8 cellular contexts compared by ENCODE assay signal in genomic region chr3:23865595-23866396, GRCh38. TPM values are rescaled to one million over a fixed set of nuclear protein-coding genes. Genes with fewer than 3 reads are reported as not detected.
DNase-seq lines count a peak whose midpoint lies in the region; ATAC-seq and TF ChIP-seq lines count a peak whose summit lies in the region.

No MANE protein-coding gene starts in this region.

- TF ChIP-seq CTCF in Caco-2 (IDR thresholded peaks at IDR 0.05; ENCODE audit: insufficient read depth in 1 of 2, low read depth in 1 of 2, low read length in 1 of 2, severe bottlenecking in 1 of 2, unreplicated experiment in 1 of 2) (no peak), cardiac fibroblast (IDR thresholded peaks at IDR 0.05; ENCODE audit: low read depth, low read length) (no peak)

- H3K36me3 ChIP-seq in Caco-2 (ENCODE audit: control insufficient read depth, insufficient read depth, low read length) = no peaks in the 10 kb centered on the region
- H3K36me3 ChIP-seq in mesodermal cell (ENCODE audit: control insufficient read depth, insufficient read depth, low read length) = peaks cover 26% of the 10 kb centered on the region

- H3K9me3 ChIP-seq in Caco-2 (no peaks in the 10 kb centered on the region), mesodermal cell (ENCODE audit: control insufficient read depth, low read length) (no peaks in the 10 kb centered on the region)

- H3K4me3 ChIP-seq in Caco-2 (ENCODE audit: low read depth, low read length) (no peak overlapping the region), cardiac fibroblast (replicated peaks in 1 of 2; ENCODE audit: low read depth in 2 of 2, low read length in 2 of 2) (no peak overlapping the region), mesodermal cell (ENCODE audit: extremely low read depth, insufficient read depth, low read length, poor library complexity, severe bottlenecking) (no peak overlapping the region)

- no peaks in the 10 kb centered on the region for H3K27me3 Mint-ChIP-seq in Caco-2 (ENCODE audit: insufficient read depth, unreplicated experiment)
- no peaks in the 10 kb centered on the region for H3K27me3 Mint-ChIP-seq in activated CD4-positive, alpha-beta T cell treated with anti-CD3 and anti-CD28 coated beads, Interleukin-2, amount 10 ng/mL, durations not matched to agents 24 days and 14 days

- H3K4me3 Mint-ChIP-seq in Caco-2 (ENCODE audit: unreplicated experiment) = no peak overlapping the region
- no peak overlapping the region for H3K4me3 Mint-ChIP-seq in activated CD4-positive, alpha-beta T cell treated with anti-CD3 and anti-CD28 coated beads, Interleukin-2, amount 10 ng/mL, durations not matched to agents 24 days and 14 days

- CTCF ChIA-PET in Caco-2 (lab: Charles Lee) = interaction anchor here (0.6 to 1.3 kb wide), 2 partner anchors 23 to 37 kb away, joined by 4 to 6 read pairs; no protein-coding TSS in a partner anchor

- H3K27ac ChIP-seq in mesodermal cell (ENCODE audit: low read depth, low read length, severe bottlenecking) = peak overlapping the region; percentile 83

- POLR2A ChIA-PET in Caco-2 (lab: Charles Lee) = interaction anchor here (1.3 kb wide), 1 partner anchor 51 kb away, joined by 6 read pairs; the partner anchor contains the start of genes NKIRAS1 and RPL15

- peaks cover 15% of the 10 kb centered on the region for H3K4me1 Mint-ChIP-seq in Caco-2 (ENCODE audit: low read depth, unreplicated experiment)
- peaks cover 10% of the 10 kb centered on the region for H3K4me1 Mint-ChIP-seq in activated CD4-positive, alpha-beta T cell treated with anti-CD3 and anti-CD28 coated beads, Interleukin-2, amount 10 ng/mL, durations not matched to agents 24 days and 14 days

- H3K27ac Mint-ChIP-seq in Caco-2 (ENCODE audit: unreplicated experiment) = no peak overlapping the region
- no peak overlapping the region for H3K27ac Mint-ChIP-seq in activated CD4-positive, alpha-beta T cell treated with anti-CD3 and anti-CD28 coated beads, Interleukin-2, amount 10 ng/mL, durations not matched to agents 24 days and 14 days

- intact Hi-C loops in Caco-2 (cut with micrococcal nuclease; ENCODE audit: unreplicated experiment) = no loop called here
- intact Hi-C loops in activated CD4-positive, alpha-beta T cell treated with anti-CD3 and anti-CD28 coated beads, Interleukin-2, amount 10 ng/mL, durations not matched to agents 24 days and 14 days (cut with micrococcal nuclease) = no loop called here

- 61 to 79% methylated on average over 4 to 5 of the region's 6 CpGs for WGBS in mesodermal cell (ENCODE audit: insufficient coverage in 2 of 2), 2 experiments

- DNase-seq in Caco-2 (peak; percentile 30 to 58), cardiac fibroblast (ENCODE audit: low read depth in 2 of 2) (peak; percentile 39 to 71), NCI-H226 (no peak)
- DNase-seq in stimulated activated CD4-positive, alpha-beta T cell treated with anti-CD3 and anti-CD28 coated beads, Interleukin-4, amount 100 ng/mL, for 4 hours = no peak
- no peak for DNase-seq in activated CD4-positive, alpha-beta T cell treated with anti-CD3 and anti-CD28 coated beads, Interleukin-2, amount 10 ng/mL, durations not matched to agents 24 days and 14 days

- peaks cover 28% of the 10 kb centered on the region for H3K36me3 Mint-ChIP-seq in Caco-2 (ENCODE audit: insufficient read depth, unreplicated experiment)
- H3K36me3 Mint-ChIP-seq in activated CD4-positive, alpha-beta T cell treated with anti-CD3 and anti-CD28 coated beads, Interleukin-2, amount 10 ng/mL, durations not matched to agents 24 days and 14 days (ENCODE audit: low read depth) = peaks cover 10% of the 10 kb centered on the region

- H3K27me3 ChIP-seq in Caco-2 (replicated peaks; ENCODE audit: control insufficient read depth, insufficient read depth, low read length) = no peaks in the 10 kb centered on the region

- ATAC-seq in GM21390 (IDR thresholded peaks at IDR 0.05; ENCODE audit: unreplicated experiment) (peak; percentile 80), HG03521 (IDR thresholded peaks at IDR 0.05; ENCODE audit: unreplicated experiment) (peak; percentile 87)

- no peaks in the 10 kb centered on the region for H3K9me3 Mint-ChIP-seq in Caco-2 (ENCODE audit: unreplicated experiment)
- no peaks in the 10 kb centered on the region for H3K9me3 Mint-ChIP-seq in activated CD4-positive, alpha-beta T cell treated with anti-CD3 and anti-CD28 coated beads, Interleukin-2, amount 10 ng/mL, durations not matched to agents 24 days and 14 days

- no TSS peak for BruUV-seq in Caco-2 (replicated peaks; lab: Mats Ljungman, UMichigan)

- H3K4me1 ChIP-seq in Caco-2 (peaks cover 11% of the 10 kb centered on the region), mesodermal cell (ENCODE audit: control insufficient read depth, insufficient read depth, low read length, poor library complexity, severe bottlenecking) (peaks cover 28% of the 10 kb centered on the region)

RNA-seq across cellular contexts. Expression of gene NKIRAS1, which starts 51.0 kb away (rescaled TPM):
- 6.6 and 6.8 TPM in 2 replicates for total RNA-seq in Caco-2 (2022)
- polyA plus RNA-seq in mesodermal cell (2013, experiment 1 of 2) = 8.6 TPM
- 9.7 TPM for polyA plus RNA-seq in mesodermal cell (2013, experiment 2 of 2)
- total RNA-seq in activated CD4-positive, alpha-beta T cell treated with anti-CD3 and anti-CD28 coated beads, Interleukin-2, amount 10 ng/mL, durations not matched to agents 24 days and 14 days = 4.8 and 5.2 TPM in 2 replicates

RNA-seq across cellular contexts. Expression of gene RPL15, which starts 51.1 kb away (rescaled TPM):
- 1,611 and 1,698 TPM in 2 replicates for total RNA-seq in Caco-2 (2022)
- polyA plus RNA-seq in mesodermal cell (2013, experiment 1 of 2) = 3,796 TPM
- 3,333 TPM for polyA plus RNA-seq in mesodermal cell (2013, experiment 2 of 2)
- 1,840 and 1,850 TPM in 2 replicates for total RNA-seq in activated CD4-positive, alpha-beta T cell treated with anti-CD3 and anti-CD28 coated beads, Interleukin-2, amount 10 ng/mL, durations not matched to agents 24 days and 14 days

Comparison
In these comparisons a context has a peak if more than half of its experiments do, and no peak if none do; other contexts are left out.
1. DNase-seq: peak in Caco-2 (2 of 2) and cardiac fibroblast (2 of 2); none in stimulated activated CD4-positive, alpha-beta T cell treated with anti-CD3 and anti-CD28 coated beads, Interleukin-4, amount 100 ng/mL, for 4 hours (0 of 2), NCI-H226 (single experiment) and activated CD4-positive, alpha-beta T cell treated with anti-CD3 and anti-CD28 coated beads, Interleukin-2, amount 10 ng/mL, durations not matched to agents 24 days and 14 days (single experiment).